Comparison of ENCODE assay signal across 8 cellular contexts in genomic region chr16:30896203-30896889, GRCh38. TPM values are rescaled to one million over a fixed set of nuclear protein-coding genes. Genes with fewer than 3 reads are reported as not detected.
DNase-seq lines count a peak whose midpoint lies in the region; ATAC-seq and TF ChIP-seq lines count a peak whose summit lies in the region.

A gene with protein sequence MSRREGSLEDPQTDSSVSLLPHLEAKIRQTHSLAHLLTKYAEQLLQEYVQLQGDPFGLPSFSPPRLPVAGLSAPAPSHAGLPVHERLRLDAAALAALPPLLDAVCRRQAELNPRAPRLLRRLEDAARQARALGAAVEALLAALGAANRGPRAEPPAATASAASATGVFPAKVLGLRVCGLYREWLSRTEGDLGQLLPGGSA (plus strand): TSS chr16:30896614. CDS start chr16:30896644, 30 bp downstream.

- peak; percentile 42 for ATAC-seq in PC-3
- ATAC-seq in stimulated activated naive B cell treated with anti-CD40 and anti-IgM and Interleukin-4, amounts not matched to agents 10 μg/mL and 1 μg/mL and 100 μg/mL, for 72 hours (replicated peaks): peak; percentile 5 to 8
- no peak for ATAC-seq in GM18873 (IDR thresholded peaks at IDR 0.05; ENCODE audit: low FRiP score, unreplicated experiment)
- ATAC-seq in HG03135 (IDR thresholded peaks at IDR 0.05; ENCODE audit: unreplicated experiment): no peak
- ATAC-seq in HG03139 (IDR thresholded peaks at IDR 0.05; ENCODE audit: unreplicated experiment): no peak

- peak; percentile 53 for DNase-seq in PC-3
- peak; percentile 93 for DNase-seq in left kidney (ENCODE audit: low read depth, low spot score)
- no peak for DNase-seq in stimulated activated naive B cell treated with anti-CD40 and anti-IgM and Interleukin-4, amounts not matched to agents 10 μg/mL and 1 μg/mL and 100 μg/mL, for 72 hours

- H3K4me3 ChIP-seq in GM12875 (ENCODE audit: low read depth, low read length) (peak within 1 kb of the TSS; percentile 47), PC-3 (ENCODE audit: low read length) (peak within 1 kb of the TSS; percentile 70)

- no peak for TF ChIP-seq CTCF in GM12875 (IDR thresholded peaks at IDR 0.05; ENCODE audit: borderline replicate concordance, insufficient read depth, low read depth, low read length)
- no peak for TF ChIP-seq CTCF in PC-3 (conservative IDR thresholded peaks at IDR 0.05; ENCODE audit: low read depth, low read length)

- TSS peak; percentile 63 for BruUV-seq in PC-3 (replicated peaks; lab: Mats Ljungman, UMichigan)

- POLR2A ChIA-PET in PC-3 (lab: Charles Lee; ENCODE audit: unreplicated experiment): no interaction called here

- H3K27ac Mint-ChIP-seq in dendritic cell treated with granulocyte-macrophage colony-stimulating factor and Interleukin-4, amounts not matched to agents 40 ng/mL and 50 ng/mL, for 4 days: peak within 1 kb of the TSS; percentile 99
- peak within 1 kb of the TSS; percentile 95 for H3K27ac Mint-ChIP-seq in stimulated activated naive B cell treated with anti-CD40 and anti-IgM and Interleukin-4, amounts not matched to agents 10 μg/mL and 1 μg/mL and 100 μg/mL, for 72 hours

- no peaks in the 10 kb centered on the region for H3K36me3 ChIP-seq in PC-3 (ENCODE audit: low read depth, low read length)

- CTCF ChIA-PET in PC-3 (lab: Charles Lee): no interaction called here

- H3K79me2 ChIP-seq in PC-3 (ENCODE audit: low read length): peaks cover 13% of the 10 kb centered on the region

- H2AFZ ChIP-seq in PC-3 (ENCODE audit: low read length): peak within 1 kb of the TSS; percentile 90

- peaks cover 28% of the 10 kb centered on the region for H3K4me1 ChIP-seq in PC-3 (ENCODE audit: insufficient read depth, low read length)

- H3K4me1 Mint-ChIP-seq in dendritic cell treated with granulocyte-macrophage colony-stimulating factor and Interleukin-4, amounts not matched to agents 40 ng/mL and 50 ng/mL, for 4 days (ENCODE audit: low read depth): peaks cover 59% of the 10 kb centered on the region
- peaks cover 35 to 50% of the 10 kb centered on the region in 2 donors for H3K4me1 Mint-ChIP-seq in stimulated activated naive B cell treated with anti-CD40 and anti-IgM and Interleukin-4, amounts not matched to agents 10 μg/mL and 1 μg/mL and 100 μg/mL, for 72 hours

- H3K4me2 ChIP-seq in PC-3 (ENCODE audit: low read length): peak within 1 kb of the TSS; percentile 90

- no peaks in the 10 kb centered on the region for H3K27me3 Mint-ChIP-seq in dendritic cell treated with granulocyte-macrophage colony-stimulating factor and Interleukin-4, amounts not matched to agents 40 ng/mL and 50 ng/mL, for 4 days
- no peaks in the 10 kb centered on the region for H3K27me3 Mint-ChIP-seq in stimulated activated naive B cell treated with anti-CD40 and anti-IgM and Interleukin-4, amounts not matched to agents 10 μg/mL and 1 μg/mL and 100 μg/mL, for 72 hours

- intact Hi-C loops in PC-3 (cut with micrococcal nuclease): loop anchor here (1.0 kb wide), 1 partner anchor 26 kb away; no protein-coding TSS in a partner anchor
- intact Hi-C loops in dendritic cell treated with granulocyte-macrophage colony-stimulating factor and Interleukin-4, amounts not matched to agents 40 ng/mL and 50 ng/mL, for 4 days (cut with micrococcal nuclease): loop anchor here (1.0 kb wide), 1 partner anchor 26 kb away; no protein-coding TSS in a partner anchor

- H3K9me3 ChIP-seq in PC-3 (ENCODE audit: low read length): no peaks in the 10 kb centered on the region

- H3K9me3 Mint-ChIP-seq in dendritic cell treated with granulocyte-macrophage colony-stimulating factor and Interleukin-4, amounts not matched to agents 40 ng/mL and 50 ng/mL, for 4 days: no peaks in the 10 kb centered on the region
- H3K9me3 Mint-ChIP-seq in stimulated activated naive B cell treated with anti-CD40 and anti-IgM and Interleukin-4, amounts not matched to agents 10 μg/mL and 1 μg/mL and 100 μg/mL, for 72 hours: no peaks in the 10 kb centered on the region

- no peaks in the 10 kb centered on the region for H4K20me1 ChIP-seq in PC-3 (ENCODE audit: low read length)

- peak within 1 kb of the TSS; percentile 84 for H3K4me3 Mint-ChIP-seq in dendritic cell treated with granulocyte-macrophage colony-stimulating factor and Interleukin-4, amounts not matched to agents 40 ng/mL and 50 ng/mL, for 4 days
- H3K4me3 Mint-ChIP-seq in stimulated activated naive B cell treated with anti-CD40 and anti-IgM and Interleukin-4, amounts not matched to agents 10 μg/mL and 1 μg/mL and 100 μg/mL, for 72 hours: peak within 1 kb of the TSS; percentile 90 to 94

- peak within 1 kb of the TSS; percentile 86 for H3K27ac ChIP-seq in PC-3 (ENCODE audit: low read length)

- no peaks in the 10 kb centered on the region for H3K9me2 ChIP-seq in PC-3 (replicated peaks; ENCODE audit: low read length)

- H3K36me3 Mint-ChIP-seq in dendritic cell treated with granulocyte-macrophage colony-stimulating factor and Interleukin-4, amounts not matched to agents 40 ng/mL and 50 ng/mL, for 4 days (ENCODE audit: low read depth): peaks cover 21% of the 10 kb centered on the region
- peaks cover 6 to 12% of the 10 kb centered on the region in 2 donors for H3K36me3 Mint-ChIP-seq in stimulated activated naive B cell treated with anti-CD40 and anti-IgM and Interleukin-4, amounts not matched to agents 10 μg/mL and 1 μg/mL and 100 μg/mL, for 72 hours

- no peaks in the 10 kb centered on the region for H3K27me3 ChIP-seq in PC-3 (ENCODE audit: low read length)

- peak within 1 kb of the TSS; percentile 69 for H3K9ac ChIP-seq in PC-3 (ENCODE audit: low read length)

- peaks cover 8% of the 10 kb centered on the region for H3F3A ChIP-seq in PC-3 (ENCODE audit: low read length, unreplicated experiment)

RNA-seq across cellular contexts. Expression of the gene that starts here (rescaled TPM):
- total RNA-seq in PC-3 (2014; rRNA removed): 0.29 and 0.98 TPM in 2 replicates

Comparison
In these comparisons a context has a peak if more than half of its experiments do, and no peak if none do; other contexts are left out.
1. Peak in DNase-seq, ATAC-seq, H3K4me3 ChIP-seq, H3K27ac ChIP-seq, H3K9ac ChIP-seq and H3K4me2 ChIP-seq in PC-3; RNA of the gene not detected or under 1 TPM.
2. ATAC-seq: peak in stimulated activated naive B cell treated with anti-CD40 and anti-IgM and Interleukin-4, amounts not matched to agents 10 μg/mL and 1 μg/mL and 100 μg/mL, for 72 hours (2 of 2); none in GM18873 (single experiment), HG03135 (single experiment) and HG03139 (single experiment).